ENCODE assay signal across 11 cellular contexts in genomic region chr4:56995525-56995924, GRCh38. TPM values are rescaled to one million over a fixed set of nuclear protein-coding genes. Genes with fewer than 3 reads are reported as not detected.
A peak's percentile ranks its signal among the peaks of the same experiment; 100 is the strongest.
DNase-seq lines count a peak whose midpoint lies in the region; ATAC-seq and TF ChIP-seq lines count a peak whose summit lies in the region.
"Had no signal": no experiment of that assay in that cellular context is flagged by ENCODE, and none has a peak within 500 bp of the region (broad histone marks: within the 10 kb centered on the region; RNA-seq: fewer than 3 reads in every experiment).

No MANE protein-coding gene starts in this region.

- H3K4me3 ChIP-seq in testis: no peak overlapping the region

- peaks cover 6% of the 10 kb centered on the region for H3K4me1 ChIP-seq in testis

- TF ChIP-seq POLR2A in testis (IDR thresholded peaks at IDR 0.05) (no peak), erythroblast (IDR thresholded peaks at IDR 0.05; ENCODE audit: low read length) (no peak)

- peak; percentile 29 for ATAC-seq in left lobe of liver
- ATAC-seq in GM21447 (IDR thresholded peaks at IDR 0.05; ENCODE audit: unreplicated experiment): no peak

- no peak for TF ChIP-seq CTCF in testis (IDR thresholded peaks at IDR 0.05)

- no peaks in the 10 kb centered on the region for H3K9me3 ChIP-seq in testis

- no peaks in the 10 kb centered on the region for H3K36me3 ChIP-seq in testis (ENCODE audit: low read depth, missing control alignments)

- H3K27ac ChIP-seq in cingulate gyrus (ENCODE audit: low read depth, low read length) (peak overlapping the region; percentile 65), testis (peak overlapping the region; percentile 52 to 70)
- H3K27ac ChIP-seq: WERI-Rb-1 had no signal

- H3K27me3 ChIP-seq in testis: no peaks in the 10 kb centered on the region

- DNase-seq in NCI-H2029 (lab: John Stamatoyannopoulos, UW) (peak; percentile 8), left lobe of liver (ENCODE audit: low spot score) (no peak), testis (peak; percentile 89), EL (no peak), erythroblast (lab: John Stamatoyannopoulos, UW) (no peak)
- no peak for DNase-seq in activated CD4-positive, alpha-beta T cell treated with anti-CD3 and anti-CD28 coated beads, Interleukin-2, amount 50 U/mL, for 48 hours
- DNase-seq: NCI-H1930; stimulated activated naive CD4-positive, alpha-beta T cell; WERI-Rb-1 had no signal

- intact Hi-C loops in testis (cut with DNase I; ENCODE audit: low total_unique reads): no loop called here

- 42 to 45% methylated on average over 7 of the region's 7 CpGs for WGBS in testis, 2 donors

RNA-seq across cellular contexts. Expression of gene POLR2B, which starts 16.8 kb away (rescaled TPM):
- 24.2 TPM for total RNA-seq in left lobe of liver
- 100 to 1,000 TPM in 1 of 2 donors, 10 to 100 TPM in 1; 81.8 to 104 TPM for total RNA-seq in testis
- polyA plus RNA-seq in testis (ENCODE audit: insufficient read depth, low read depth, low replicate concordance): 81.8 TPM

RNA-seq across cellular contexts. Expression of gene NOA1, which starts 18.1 kb away (rescaled TPM):
- total RNA-seq in left lobe of liver: 6.4 TPM
- total RNA-seq in testis: 10 to 100 TPM; 16.9 to 18.1 TPM
- 13.7 TPM for polyA plus RNA-seq in testis (ENCODE audit: insufficient read depth, low read depth, low replicate concordance)

Comparison
In these comparisons a context has a peak if more than half of its experiments do, and no peak if none do; other contexts are left out.
1. DNase-seq: peak in NCI-H2029 (single experiment) and testis (single experiment); none in left lobe of liver (single experiment), EL (single experiment), erythroblast (0 of 2) and activated CD4-positive, alpha-beta T cell treated with anti-CD3 and anti-CD28 coated beads, Interleukin-2, amount 50 U/mL, for 48 hours (0 of 2).